ENCODE assay signal across 8 cellular contexts in genomic region chr1:78650114-78650513, GRCh38. TPM values are rescaled to one million over a fixed set of nuclear protein-coding genes. Genes with fewer than 3 reads are reported as not detected.
DNase-seq lines count a peak whose midpoint lies in the region; ATAC-seq, FAIRE-seq and TF ChIP-seq lines count a peak whose summit lies in the region.

No MANE protein-coding gene starts in this region.

- no peaks in the 10 kb centered on the region for H3K36me3 ChIP-seq in astrocyte (ENCODE audit: insufficient read depth, low read length)
- no peaks in the 10 kb centered on the region for H3K36me3 ChIP-seq in muscle layer of colon (ENCODE audit: insufficient read depth, low read length)

- H3K4me3 Mint-ChIP-seq in astrocyte (ENCODE audit: unreplicated experiment), result peak overlapping the region; percentile 88

- ATAC-seq in GM21786 (IDR thresholded peaks at IDR 0.05; ENCODE audit: unreplicated experiment) (peak; percentile 26), GM21717 (IDR thresholded peaks at IDR 0.05; ENCODE audit: unreplicated experiment) (no peak)

- H4K20me1 ChIP-seq in astrocyte (ENCODE audit: insufficient read depth, low read length), result no peaks in the 10 kb centered on the region

- peak overlapping the region; percentile 24 for H3K9ac ChIP-seq in astrocyte (ENCODE audit: low read length)
- H3K9ac ChIP-seq in muscle layer of colon (ENCODE audit: low read length), result no peak overlapping the region

- no peaks in the 10 kb centered on the region for H3K79me2 ChIP-seq in astrocyte (ENCODE audit: insufficient read depth, low read length)

- H3K4me3 ChIP-seq in astrocyte (ENCODE audit: insufficient read depth, low read depth, low read length) (peak overlapping the region; percentile 46), muscle layer of colon (ENCODE audit: low read depth in 1 of 2, low read length in 2 of 2) (peak overlapping the region; percentile 17 to 55)

- H3K36me3 Mint-ChIP-seq in astrocyte (ENCODE audit: low read depth, unreplicated experiment), result peaks cover 32% of the 10 kb centered on the region

- no peak overlapping the region for H3K27ac ChIP-seq in astrocyte (ENCODE audit: low read depth, low read length)
- H3K27ac ChIP-seq in muscle layer of colon (ENCODE audit: low read depth, low read length), result no peak overlapping the region

- H3K4me1 Mint-ChIP-seq in astrocyte (ENCODE audit: low read depth, unreplicated experiment), result peaks cover 11% of the 10 kb centered on the region

- peaks cover 2% of the 10 kb centered on the region for H3K9me3 ChIP-seq in astrocyte (ENCODE audit: insufficient read depth, low read depth, low read length)
- no peaks in the 10 kb centered on the region for H3K9me3 ChIP-seq in muscle layer of colon (ENCODE audit: low read length)

- peak overlapping the region; percentile 52 for H2AFZ ChIP-seq in astrocyte (ENCODE audit: low read depth, low read length)

- H3K27me3 Mint-ChIP-seq in astrocyte (ENCODE audit: low read depth, unreplicated experiment), result no peaks in the 10 kb centered on the region

- H3K27me3 ChIP-seq in astrocyte (ENCODE audit: insufficient read depth, low read length) (no peaks in the 10 kb centered on the region), muscle layer of colon (ENCODE audit: control insufficient read depth in 1 of 2, insufficient read depth in 2 of 2, low read length in 2 of 2) (no peaks in the 10 kb centered on the region)

- peaks cover 3% of the 10 kb centered on the region for H3K9me3 Mint-ChIP-seq in astrocyte (ENCODE audit: unreplicated experiment)

- peak overlapping the region; percentile 71 for H3K4me2 ChIP-seq in astrocyte (ENCODE audit: low read length)

- peak overlapping the region; percentile 16 for H3K27ac Mint-ChIP-seq in astrocyte (ENCODE audit: unreplicated experiment)

- TF ChIP-seq CTCF in astrocyte (IDR thresholded peaks at IDR 0.05; ENCODE audit: insufficient read depth, low read depth, low read length), result no peak

- DNase-seq in AG20443 (ENCODE audit: low spot score), result peak; percentile 8
- DNase-seq in astrocyte (ENCODE audit: low read depth), result peak; percentile 12
- no peak for DNase-seq in HuH-7.5 (ENCODE audit: low spot score)
- no peak for DNase-seq in occipital lobe (lab: John Stamatoyannopoulos, UW)
- no peak for DNase-seq in islet precursor cell

- peak; percentile 9 for FAIRE-seq in astrocyte (lab: Jason Lieb, UNC)

- H3K4me1 ChIP-seq in astrocyte (ENCODE audit: insufficient read depth, low read length), result no peaks in the 10 kb centered on the region
- H3K4me1 ChIP-seq in muscle layer of colon (ENCODE audit: insufficient read depth, low read length), result peaks cover 4% of the 10 kb centered on the region

RNA-seq across cellular contexts. Expression of gene IFI44, which starts 0.5 kb away (rescaled TPM):
- total RNA-seq in astrocyte (144 and 176 TPM in 2 replicates), occipital lobe (57.1 TPM)

RNA-seq across cellular contexts. Expression of gene IFI44L, which starts 29.9 kb away (rescaled TPM):
- total RNA-seq in astrocyte (184 and 271 TPM in 2 replicates), occipital lobe (27.5 TPM)

Comparison
In these comparisons a context has a peak if more than half of its experiments do, and no peak if none do; other contexts are left out.
1. DNase-seq: peak in AG20443 (single experiment) and astrocyte (single experiment); none in HuH-7.5 (single experiment), occipital lobe (single experiment) and islet precursor cell (single experiment).